Comparison of ENCODE assay signal across 13 cellular contexts in the genomic region with DNA sequence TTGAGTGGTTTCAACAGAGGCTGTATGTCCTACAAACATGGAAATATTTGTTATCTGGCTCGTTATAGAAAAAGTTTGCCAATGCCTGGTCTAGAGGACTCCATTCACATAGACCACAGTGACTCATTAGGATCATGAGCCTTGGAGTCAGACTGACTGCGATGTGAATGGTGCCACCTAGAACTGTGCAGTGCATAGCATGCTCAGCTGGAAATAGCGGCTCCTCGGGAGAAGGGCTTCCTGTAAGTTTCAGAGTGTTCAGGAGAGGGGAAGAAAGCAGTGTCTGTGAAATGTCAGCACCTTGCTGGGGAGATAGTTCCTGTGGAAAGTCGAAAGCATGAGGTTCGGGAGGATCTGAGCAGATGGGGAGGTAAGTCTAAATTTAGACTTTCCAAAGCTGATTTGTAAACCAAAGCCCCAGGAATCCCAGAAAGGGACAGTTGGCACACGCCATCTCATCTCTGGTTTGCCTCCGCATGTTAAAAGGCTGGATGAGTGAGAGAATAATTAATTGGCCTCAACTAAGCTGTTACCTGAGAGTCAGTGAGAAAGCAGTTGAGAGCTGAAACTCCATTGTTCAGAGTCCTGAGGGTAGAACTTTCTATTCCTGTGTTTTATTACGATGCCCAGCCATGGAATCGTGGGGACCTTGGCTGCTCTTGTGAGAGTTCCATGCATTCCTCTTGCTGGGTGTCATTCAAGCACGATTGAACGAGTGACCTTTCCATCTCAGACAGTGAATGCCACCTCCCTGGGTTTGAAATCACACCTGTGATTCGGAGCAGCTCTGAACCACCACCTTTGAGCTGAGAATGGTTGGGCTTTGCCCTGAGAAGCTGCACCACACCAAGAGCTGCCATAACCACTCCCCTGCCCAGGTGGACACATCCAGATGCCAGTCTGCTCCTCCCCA.
DNase-seq lines count a peak whose midpoint lies in the region; ATAC-seq and TF ChIP-seq lines count a peak whose summit lies in the region.
"Had no signal": no experiment of that assay in that cellular context is flagged by ENCODE, and none has a peak within 500 bp of the region (broad histone marks: within the 10 kb centered on the region; RNA-seq: fewer than 3 reads in every experiment).

No MANE protein-coding gene starts in this region.

- no peaks in the 10 kb centered on the region for H3K27me3 ChIP-seq in left lung
- H3K27me3 ChIP-seq: uterus had no signal

- ATAC-seq in left lung (peak; percentile 55), GM19351 (IDR thresholded peaks at IDR 0.05; ENCODE audit: unreplicated experiment) (no peak), GM19035 (IDR thresholded peaks at IDR 0.05; ENCODE audit: unreplicated experiment) (no peak)

- TF ChIP-seq CTCF in chondrocyte (IDR thresholded peaks at IDR 0.05) (peak; percentile 45), left lung (IDR thresholded peaks at IDR 0.05) (no peak)

- H3K27ac Mint-ChIP-seq in chondrocyte (ENCODE audit: unreplicated experiment): peak overlapping the region; percentile 6
- H3K27ac Mint-ChIP-seq: CD4-positive, CD25-positive, alpha-beta regulatory T cell had no signal

- peaks cover 5% of the 10 kb centered on the region for H3K9me3 Mint-ChIP-seq in chondrocyte (ENCODE audit: low read depth)

- H3K4me1 ChIP-seq in left lung: no peaks in the 10 kb centered on the region
- H3K4me1 ChIP-seq: lower lobe of right lung, uterus had no signal

- no peak overlapping the region for H3K4me3 ChIP-seq in left lung
- H3K4me3 ChIP-seq: lower lobe of right lung, uterus had no signal

- intact Hi-C loops in left lung (cut with DNase I): no loop called here

- H3K4me3 Mint-ChIP-seq in chondrocyte (ENCODE audit: unreplicated experiment): no peak overlapping the region
- H3K4me3 Mint-ChIP-seq: CD4-positive, CD25-positive, alpha-beta regulatory T cell had no signal

- no peaks in the 10 kb centered on the region for H3K36me3 ChIP-seq in left lung
- H3K36me3 ChIP-seq: lower lobe of right lung, uterus had no signal

- no peak overlapping the region for H3K27ac ChIP-seq in left lung
- H3K27ac ChIP-seq: lower lobe of right lung, uterus had no signal

- H3K27me3 Mint-ChIP-seq in chondrocyte (ENCODE audit: low read depth): peaks cover 7% of the 10 kb centered on the region
- H3K27me3 Mint-ChIP-seq: CD4-positive, CD25-positive, alpha-beta regulatory T cell had no signal

- DNase-seq in Ammon's horn (ENCODE audit: low spot score): peak; percentile 47
- peak; percentile 2 for DNase-seq in NCI-H1694 (lab: John Stamatoyannopoulos, UW)
- DNase-seq in chondrocyte (ENCODE audit: low spot score): no peak
- DNase-seq in left lung: no peak
- no peak for DNase-seq in NCI-H2081 (lab: John Stamatoyannopoulos, UW)
- no peak for DNase-seq in NOMO-1 (lab: John Stamatoyannopoulos, UW; ENCODE audit: unreplicated experiment in 2 of 2)
- DNase-seq: CD4-positive, CD25-positive, alpha-beta regulatory T cell; lower lobe of right lung; SIG-M5; stimulated activated CD4-positive, alpha-beta T cell treated with anti-CD3 and anti-CD28 coated beads, Interleukin-15, amount 100 ng/mL, for 24 hours; uterus had no signal

- peaks cover 0 to 6% of the 10 kb centered on the region in 2 donors for H3K9me3 ChIP-seq in left lung
- H3K9me3 ChIP-seq: lower lobe of right lung, uterus had no signal

- peaks cover 3% of the 10 kb centered on the region for H3K4me1 Mint-ChIP-seq in chondrocyte (ENCODE audit: low read depth)
- H3K4me1 Mint-ChIP-seq: CD4-positive, CD25-positive, alpha-beta regulatory T cell had no signal

- no peaks in the 10 kb centered on the region for H3K36me3 Mint-ChIP-seq in chondrocyte (ENCODE audit: low read depth)
- H3K36me3 Mint-ChIP-seq: CD4-positive, CD25-positive, alpha-beta regulatory T cell had no signal

Comparison
In these comparisons a context has a peak if more than half of its experiments do, and no peak if none do; other contexts are left out.
1. DNase-seq: peak in Ammon's horn (single experiment) and NCI-H1694 (single experiment); none in chondrocyte (single experiment), left lung (0 of 2), NCI-H2081 (0 of 2) and NOMO-1 (0 of 2).